ENCODE assay signal across 8 cellular contexts in genomic region chr2:95345415-95346235, GRCh38. TPM values are rescaled to one million over a fixed set of nuclear protein-coding genes. Genes with fewer than 3 reads are reported as not detected.
DNase-seq lines count a peak whose midpoint lies in the region; ATAC-seq and TF ChIP-seq lines count a peak whose summit lies in the region.

No MANE protein-coding gene starts in this region.

- WGBS in IMR-90 (ENCODE audit: extremely low coverage in 2 of 2, insufficient read length in 1 of 2), 2 experiments, result 1% methylated on average over 64 of the region's 75 CpGs; no CpG with 5 or more reads in 1 of the 2 experiments

- H3K18ac ChIP-seq in IMR-90 (ENCODE audit: low read depth, low read length), result no peak overlapping the region

- peak overlapping the region; percentile 83 for H2AK9ac ChIP-seq in IMR-90 (replicated peaks; ENCODE audit: low read depth, low read length, poor library complexity)

- H3K9me1 ChIP-seq in IMR-90 (ENCODE audit: insufficient read depth, low read length), result no peaks in the 10 kb centered on the region

- no peak overlapping the region for H3K23ac ChIP-seq in IMR-90 (ENCODE audit: low read depth, low read length)

- peak; percentile 81 for TF ChIP-seq RAD21 in IMR-90 (IDR thresholded peaks at IDR 0.05; ENCODE audit: low read length)

- H3K4me1 ChIP-seq in IMR-90 (ENCODE audit: control insufficient read depth, insufficient read depth, low read length) (peaks cover 3% of the 10 kb centered on the region; the same call in 1 of the 2 replicates), neutrophil (ENCODE audit: control insufficient read depth in 1 of 2, insufficient read depth in 1 of 2, low read depth in 1 of 2, low read length in 1 of 2) (peaks cover 7 to 12% of the 10 kb centered on the region in 2 experiments)

- BruUV-seq in IMR-90 (replicated peaks; lab: Mats Ljungman, UMichigan), result no TSS peak

- H3K27ac ChIP-seq in IMR-90 (ENCODE audit: insufficient read depth, low read length) (peak overlapping the region; percentile 2; the same call in 1 of the 2 replicates), neutrophil (no peak overlapping the region), substantia nigra (ENCODE audit: low read depth, low read length, poor library complexity, severe bottlenecking) (no peak overlapping the region)

- no peaks in the 10 kb centered on the region for H3K79me1 ChIP-seq in IMR-90 (ENCODE audit: low read depth in 1 of 2, low read length in 2 of 2)

- no peak overlapping the region for H4K5ac ChIP-seq in IMR-90 (ENCODE audit: low read depth, low read length)

- POLR2A ChIA-PET in IMR-90 (lab: Charles Lee; ENCODE audit: unreplicated experiment), result no interaction called here

- peak overlapping the region; percentile 87 for H3K4me2 ChIP-seq in IMR-90 (ENCODE audit: low read depth, low read length)

- peak overlapping the region; percentile 33; the same call in 1 of the 2 replicates for H4K91ac ChIP-seq in IMR-90 (ENCODE audit: insufficient read depth, low read depth, low read length)

- H3K4me3 ChIP-seq in IMR-90 (ENCODE audit: insufficient read depth, low read depth, low read length), result peak overlapping the region; percentile 52
- H3K4me3 ChIP-seq in neutrophil (ENCODE audit: low read depth in 1 of 2, low read length in 1 of 2), result peak overlapping the region; percentile 23 to 44

- no peak overlapping the region for H2BK20ac ChIP-seq in IMR-90 (ENCODE audit: low read depth, low read length)

- H2AK5ac ChIP-seq in IMR-90 (ENCODE audit: low read depth, low read length), result no peak overlapping the region

- no peak overlapping the region for H2BK5ac ChIP-seq in IMR-90 (ENCODE audit: low read depth, low read length, poor library complexity, severe bottlenecking)

- TF ChIP-seq CTCF in IMR-90 (conservative IDR thresholded peaks at IDR 0.05; ENCODE audit: low read depth, low read length) (peak; percentile 91), neutrophil (IDR thresholded peaks at IDR 0.05) (no peak)

- no peak overlapping the region for H3K56ac ChIP-seq in IMR-90 (ENCODE audit: extremely low read depth, insufficient read depth, low read length)

- DNase-seq in COLO668 (lab: John Stamatoyannopoulos, UW; ENCODE audit: unreplicated experiment) (peak; percentile 77), IMR-90 (peak; percentile 73), RKO (ENCODE audit: low spot score) (peak; percentile 82), activated gamma-delta T cell treated with Interleukin-2 at 50 U/mL for 16 hours (peak; percentile 39), globus pallidus (ENCODE audit: low spot score) (peak; percentile 70), substantia nigra (lab: John Stamatoyannopoulos, UW) (peak in 45 of 49 donors; percentile 16 to 85 (median 64))

- peak overlapping the region; percentile 95 for H2AFZ ChIP-seq in IMR-90 (replicated peaks; ENCODE audit: low read length, poor library complexity)

- in situ Hi-C loops in IMR-90 (cut with MboI; ENCODE audit: low sequenced_read_pairs), result no loop called here

- H3K36me3 ChIP-seq in IMR-90 (ENCODE audit: control insufficient read depth, insufficient read depth, low read length) (no peaks in the 10 kb centered on the region), neutrophil (no peaks in the 10 kb centered on the region)

- H2BK120ac ChIP-seq in IMR-90 (ENCODE audit: low read depth, low read length), result 0 out of 2 replicates have a peak overlapping the region, but pooled peaks have one; percentile 32

- H4K20me1 ChIP-seq in IMR-90 (ENCODE audit: insufficient read depth, low read length), result no peaks in the 10 kb centered on the region

- H3K27me3 ChIP-seq in IMR-90 (ENCODE audit: control insufficient read depth, insufficient read depth, low read length) (peaks cover 29% of the 10 kb centered on the region), neutrophil (peaks cover 98% of the 10 kb centered on the region)

- ATAC-seq in GM21381 (IDR thresholded peaks at IDR 0.05; ENCODE audit: unreplicated experiment) (peak; percentile 79), IMR-90 (ENCODE audit: low read depth) (peak; percentile 92)

- H3K14ac ChIP-seq in IMR-90 (replicated peaks; ENCODE audit: low read depth, low read length), result no peak overlapping the region

- peak overlapping the region; percentile 36 for H3K9ac ChIP-seq in IMR-90 (ENCODE audit: low read depth, low read length)

- H4K8ac ChIP-seq in IMR-90 (ENCODE audit: low read depth in 2 of 2, low read length in 2 of 2), result peak overlapping the region in 1 of 2 experiments; percentile 50; a peak in 1 of 4 replicates

- no peaks in the 10 kb centered on the region for H3K9me3 ChIP-seq in IMR-90 (ENCODE audit: control insufficient read depth, insufficient read depth, low read length)
- H3K9me3 ChIP-seq in neutrophil, result no peaks in the 10 kb centered on the region

- dilution Hi-C loops in IMR-90 (cut with HindIII; ENCODE audit: low sequenced_read_pairs, unreplicated experiment), result no loop called here

- CTCF ChIA-PET in IMR-90 (lab: Yijun Ruan, JAX), result interaction anchor here (0.7 to 1.7 kb wide), 7 partner anchors 11 to 114 kb away, joined by 3 to 10 read pairs (median 5); no protein-coding TSS in a partner anchor

- intact Hi-C loops in IMR-90 (cut with micrococcal nuclease), result loop anchor here (2.0 to 5.0 kb wide), 3 partner anchors 57 to 382 kb away; partner anchors contain the start of genes FAHD2A and MRPS5

- H3K4ac ChIP-seq in IMR-90 (ENCODE audit: low read depth, low read length), result peak overlapping the region; percentile 26; the same call in 1 of the 2 replicates

- TF ChIP-seq POLR2A in IMR-90 (IDR thresholded peaks at IDR 0.05; ENCODE audit: low read depth, low read length), result no peak

- H2BK15ac ChIP-seq in IMR-90 (ENCODE audit: low read depth, low read length), result no peak overlapping the region

TF ChIP-seq in IMR-90, 13 proteins besides CTCF, POLR2A, EP300 and RAD21:
- TF ChIP-seq MAFK (IDR thresholded peaks at IDR 0.05; ENCODE audit: low read depth, low read length), result no peak
- TF ChIP-seq NFE2L2 (IDR thresholded peaks at IDR 0.05; ENCODE audit: low read depth, low read length), result no peak
- no peak for TF ChIP-seq USF2 (IDR thresholded peaks at IDR 0.05; ENCODE audit: low read depth, low read length)
- 0 out of 2 replicates have a peak, but pooled peaks have one; percentile 2 for TF ChIP-seq BHLHE40 (IDR thresholded peaks at IDR 0.05; ENCODE audit: low read depth, low read length)
- TF ChIP-seq CEBPB (IDR thresholded peaks at IDR 0.05; ENCODE audit: low read depth, low read length), result no peak
- no peak for TF ChIP-seq ELK1 (IDR thresholded peaks at IDR 0.05; ENCODE audit: borderline replicate concordance, low read depth, low read length)
- TF ChIP-seq FOS (IDR thresholded peaks at IDR 0.05; ENCODE audit: low read depth, low read length), result no peak
- TF ChIP-seq CHD1 (IDR thresholded peaks at IDR 0.05; ENCODE audit: low read depth, low read length), result no peak
- TF ChIP-seq SMC3 (IDR thresholded peaks at IDR 0.05; ENCODE audit: low read depth, low read length), result peak; percentile 65
- TF ChIP-seq RCOR1 (IDR thresholded peaks at IDR 0.05; ENCODE audit: insufficient replicate concordance, low read length), result no peak
- no peak for TF ChIP-seq RFX5 (IDR thresholded peaks at IDR 0.05; ENCODE audit: low read depth, low read length)
- TF ChIP-seq MAZ (IDR thresholded peaks at IDR 0.05; ENCODE audit: borderline replicate concordance, low read depth, low read length), result no peak
- 0 out of 2 replicates have a peak, but pooled peaks have one; percentile 22 for TF ChIP-seq MXI1 (IDR thresholded peaks at IDR 0.05; ENCODE audit: borderline replicate concordance, low read depth, low read length)

RNA-seq across cellular contexts. Expression of gene KCNIP3, which starts 48.5 kb away (rescaled TPM):
- 0.72 and 0.83 TPM in 2 replicates for total RNA-seq in IMR-90 (2012; rRNA removed)
- 1.4 TPM in 2 replicates for polyA plus RNA-seq in IMR-90 (2012; rRNA removed)
- 0.53 and 1.3 TPM in 2 replicates for polyA plus RNA-seq in IMR-90 (2012; cell fraction: cytosol; rRNA removed)
- 1.5 and 3.2 TPM in 2 replicates for polyA plus RNA-seq in IMR-90 (2012; cell fraction: nucleus; rRNA removed; ENCODE audit: low replicate concordance)

RNA-seq across cellular contexts. Expression of gene FAHD2A, which starts 56.9 kb away (rescaled TPM):
- 35.0 and 36.2 TPM in 2 replicates for total RNA-seq in IMR-90 (2012; rRNA removed)
- 34.0 and 35.1 TPM in 2 replicates for polyA plus RNA-seq in IMR-90 (2012; rRNA removed)
- 30.2 and 32.1 TPM in 2 replicates for polyA plus RNA-seq in IMR-90 (2012; cell fraction: cytosol; rRNA removed)
- 64.5 and 80.7 TPM in 2 replicates for polyA plus RNA-seq in IMR-90 (2012; cell fraction: nucleus; rRNA removed; ENCODE audit: low replicate concordance)
